In genomic region chr5:126686451-126687126, GRCh38 we compare ENCODE assay signal across 13 cellular contexts.
A peak's percentile ranks its signal among the peaks of the same experiment; 100 is the strongest.
DNase-seq lines count a peak whose midpoint lies in the region; ATAC-seq and TF ChIP-seq lines count a peak whose summit lies in the region.
"Had no signal": no experiment of that assay in that cellular context is flagged by ENCODE, and none has a peak within 500 bp of the region (broad histone marks: within the 10 kb centered on the region; RNA-seq: fewer than 3 reads in every experiment).

No MANE protein-coding gene starts in this region.

- H3K36me3 ChIP-seq in HEK293 (ENCODE audit: control insufficient read depth in 2 of 2, insufficient read depth in 1 of 2, low read length in 2 of 2) = no peaks in the 10 kb centered on the region

- H3K4me3 Mint-ChIP-seq in stimulated activated memory B cell treated with anti-CD40 and anti-IgM and Interleukin-4, amounts not matched to agents 10 μg/mL and 1 μg/mL and 100 μg/mL, for 72 hours = peak overlapping the region; percentile 29

- peaks cover 9% of the 10 kb centered on the region for H3K27me3 Mint-ChIP-seq in stimulated activated memory B cell treated with anti-CD40 and anti-IgM and Interleukin-4, amounts not matched to agents 10 μg/mL and 1 μg/mL and 100 μg/mL, for 72 hours

- in situ Hi-C loops in KBM-7 (cut with MboI; ENCODE audit: low pct_unique_long_range_greater_than_20kb, low sequenced_read_pairs) = no loop called here

- TF ChIP-seq CTCF in HEK293 (tag by site-specific recombination; IDR thresholded peaks at IDR 0.05) = no peak

- peaks cover 22% of the 10 kb centered on the region for H3K4me1 Mint-ChIP-seq in stimulated activated memory B cell treated with anti-CD40 and anti-IgM and Interleukin-4, amounts not matched to agents 10 μg/mL and 1 μg/mL and 100 μg/mL, for 72 hours

- CTCF ChIA-PET in HEK293 (lab: Yijun Ruan, JAX) = interaction anchor here (0.9 to 1.3 kb wide), 2 partner anchors 10 to 11 kb away, joined by 3 to 4 read pairs; no protein-coding TSS in a partner anchor

- H3K27ac ChIP-seq in HEK293 (ENCODE audit: extremely low read depth, low read depth, low read length) = no peak overlapping the region

- no peaks in the 10 kb centered on the region for H3K9me3 ChIP-seq in HEK293 (ENCODE audit: control insufficient read depth, insufficient read depth, low read depth, low read length)

- no peaks in the 10 kb centered on the region for H3K9me3 Mint-ChIP-seq in stimulated activated memory B cell treated with anti-CD40 and anti-IgM and Interleukin-4, amounts not matched to agents 10 μg/mL and 1 μg/mL and 100 μg/mL, for 72 hours

- ATAC-seq in stimulated activated memory B cell treated with anti-CD40 and anti-IgM and Interleukin-4, amounts not matched to agents 10 μg/mL and 1 μg/mL and 100 μg/mL, for 72 hours = peak; percentile 64
- ATAC-seq in GM21528 (IDR thresholded peaks at IDR 0.05; ENCODE audit: low FRiP score, unreplicated experiment) = no peak

- no peaks in the 10 kb centered on the region for H3K4me1 ChIP-seq in HEK293 (ENCODE audit: control insufficient read depth, insufficient read depth, low read length)

- POLR2A ChIA-PET in HEK293 (lab: Yijun Ruan, JAX) = interaction anchor here (1.0 kb wide), 1 partner anchor 88 kb away, joined by 3 read pairs; no protein-coding TSS in a partner anchor

- H3K27ac Mint-ChIP-seq in stimulated activated memory B cell treated with anti-CD40 and anti-IgM and Interleukin-4, amounts not matched to agents 10 μg/mL and 1 μg/mL and 100 μg/mL, for 72 hours = peak overlapping the region; percentile 45

- peak; percentile 26 for DNase-seq in activated CD8-positive, alpha-beta memory T cell treated with anti-CD3 and anti-CD28 coated beads for 24 hours
- DNase-seq in activated CD8-positive, alpha-beta memory T cell treated with anti-CD3 and anti-CD28 coated beads, Interleukin-2, amount 50 U/mL, for 48 hours = no peak
- DNase-seq in KBM-7 (peak; percentile 40), amygdala (lab: John Stamatoyannopoulos, UW) (no peak), NCI-H524 treated with DMSO at 0.1 percent for 48 hours (lab: John Stamatoyannopoulos, UW) (no peak)
- DNase-seq: 8988T; activated effector memory CD4-positive, alpha-beta T cell treated with Interleukin-2 at 50 U/mL for 16 hours; Calu3; hippocampal formation; stimulated activated naive CD4-positive, alpha-beta T cell treated with Interleukin-2 at 50 U/mL for 16 hours had no signal

- no peak overlapping the region for H3K4me3 ChIP-seq in HEK293 (ENCODE audit: low read depth, low read length)

- no peaks in the 10 kb centered on the region for H3K36me3 Mint-ChIP-seq in stimulated activated memory B cell treated with anti-CD40 and anti-IgM and Interleukin-4, amounts not matched to agents 10 μg/mL and 1 μg/mL and 100 μg/mL, for 72 hours

TF ChIP-seq in HEK293, 187 proteins besides CTCF, POLR2A, EP300 and RAD21:
- TF ChIP-seq GLIS1 (tag by site-specific recombination; IDR thresholded peaks at IDR 0.05) (no peak), ZNF660 (tag by site-specific recombination; IDR thresholded peaks at IDR 0.05) (no peak), ZNF555 (tag by site-specific recombination; conservative IDR thresholded peaks at IDR 0.05) (no peak), ZNF571 (tag by site-specific recombination; IDR thresholded peaks at IDR 0.05) (no peak), SCRT2 (tag by site-specific recombination; IDR thresholded peaks at IDR 0.05) (peak; percentile 54), ATF2 (tag by site-specific recombination; IDR thresholded peaks at IDR 0.05; ENCODE audit: low read depth) (no peak), KLF8 (tag by site-specific recombination; IDR thresholded peaks at IDR 0.05) (no peak), KLF16 (tag by site-specific recombination; IDR thresholded peaks at IDR 0.05) (no peak), ZNF341 (tag by site-specific recombination; IDR thresholded peaks at IDR 0.05; ENCODE audit: low read depth) (0 out of 2 replicates have a peak, but pooled peaks have one; percentile 17), ZNF335 (tag by site-specific recombination; conservative IDR thresholded peaks at IDR 0.05) (no peak)

Comparison
In these comparisons a context has a peak if more than half of its experiments do, and no peak if none do; other contexts are left out.
1. DNase-seq: peak in activated CD8-positive, alpha-beta memory T cell treated with anti-CD3 and anti-CD28 coated beads for 24 hours (single experiment) and KBM-7 (single experiment); none in activated CD8-positive, alpha-beta memory T cell treated with anti-CD3 and anti-CD28 coated beads, Interleukin-2, amount 50 U/mL, for 48 hours (single experiment), amygdala (0 of 56) and NCI-H524 treated with DMSO at 0.1 percent for 48 hours (single experiment).